ENCODE assay signal across 1 cellular context in the genomic region with DNA sequence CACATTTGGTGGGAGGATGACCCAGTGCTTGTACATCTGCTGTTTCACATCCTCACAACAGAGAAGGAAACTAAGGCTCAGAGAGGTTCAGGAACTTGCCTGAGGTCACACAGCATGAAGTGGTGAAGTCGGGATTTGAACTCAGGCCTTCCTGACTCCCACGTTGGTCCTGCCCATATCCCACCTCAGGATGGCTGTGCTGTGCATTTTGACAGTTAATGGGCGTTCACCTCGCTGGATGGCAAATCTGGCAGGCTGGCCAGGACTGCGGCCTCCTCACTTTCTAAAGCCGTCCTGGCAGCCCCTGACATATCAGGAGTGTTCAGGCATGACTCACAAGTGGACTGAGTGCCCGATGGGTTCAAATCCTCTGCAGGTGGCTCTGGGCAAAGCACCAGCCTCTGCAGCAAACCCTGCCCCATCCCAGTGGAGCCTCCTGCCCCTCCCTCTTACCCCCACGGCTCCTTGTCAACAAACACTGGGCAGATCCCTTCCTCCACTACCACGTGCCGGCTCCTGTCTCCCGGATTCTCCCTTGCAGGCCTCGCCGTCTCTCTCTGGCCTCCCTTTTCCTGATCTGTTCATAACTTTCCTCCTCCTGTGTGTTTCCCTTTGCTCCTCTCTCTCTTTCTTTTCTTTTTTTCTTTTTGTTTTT.
A peak's percentile ranks its signal among the peaks of the same experiment; 100 is the strongest.
TF ChIP-seq lines count a peak whose summit lies in the region.

No MANE protein-coding gene starts in this region.

TF ChIP-seq in HEK293, 187 proteins besides CTCF, POLR2A, EP300 and RAD21 (continued from another document):
- TF ChIP-seq, protein P1, sequence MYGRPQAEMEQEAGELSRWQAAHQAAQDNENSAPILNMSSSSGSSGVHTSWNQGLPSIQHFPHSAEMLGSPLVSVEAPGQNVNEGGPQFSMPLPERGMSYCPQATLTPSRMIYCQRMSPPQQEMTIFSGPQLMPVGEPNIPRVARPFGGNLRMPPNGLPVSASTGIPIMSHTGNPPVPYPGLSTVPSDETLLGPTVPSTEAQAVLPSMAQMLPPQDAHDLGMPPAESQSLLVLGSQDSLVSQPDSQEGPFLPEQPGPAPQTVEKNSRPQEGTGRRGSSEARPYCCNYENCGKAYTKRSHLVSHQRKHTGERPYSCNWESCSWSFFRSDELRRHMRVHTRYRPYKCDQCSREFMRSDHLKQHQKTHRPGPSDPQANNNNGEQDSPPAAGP (tag by site-specific recombination; IDR thresholded peaks at IDR 0.05): 0 out of 2 replicates have a peak, but pooled peaks have one; percentile 27
- peak; percentile 69 for TF ChIP-seq PRDM1 (tag by site-specific recombination; IDR thresholded peaks at IDR 0.05)
